ENCODE assay signal across 23 cellular contexts in the genomic region with DNA sequence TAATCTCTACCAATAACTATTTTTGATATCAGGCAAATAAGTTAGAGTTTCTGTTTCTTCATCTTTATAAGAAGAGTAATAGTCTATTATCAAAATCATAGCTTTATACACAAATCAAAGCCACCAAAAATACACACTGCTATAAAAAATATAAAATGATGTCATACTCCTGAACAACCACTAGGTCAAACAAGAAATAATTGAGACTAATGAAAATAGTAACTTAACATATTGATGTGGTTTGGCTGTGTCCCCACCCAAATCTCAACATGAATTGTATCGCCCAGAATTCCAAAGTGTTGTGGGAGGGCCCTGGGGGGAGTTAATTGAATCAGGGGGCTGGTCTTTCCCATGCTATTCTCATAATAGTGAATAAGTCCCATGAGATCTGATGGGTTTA.
DNase-seq lines count a peak whose midpoint lies in the region; ATAC-seq, FAIRE-seq and TF ChIP-seq lines count a peak whose summit lies in the region.
"Had no signal": no experiment of that assay in that cellular context is flagged by ENCODE, and none has a peak within 500 bp of the region (broad histone marks: within the 10 kb centered on the region; RNA-seq: fewer than 3 reads in every experiment).

No MANE protein-coding gene starts in this region.

- H3K9me3 Mint-ChIP-seq in endodermal cell (peaks cover 17% of the 10 kb centered on the region), mesothelial cell of epicardium (peaks cover 38% of the 10 kb centered on the region)

- TF ChIP-seq RAD21 in HepG2 (CRISPR knock-in tag; IDR thresholded peaks at IDR 0.05), result no peak

- intact Hi-C loops in HepG2 (cut with micrococcal nuclease; ENCODE audit: unreplicated experiment) (no loop called here), right lobe of liver (cut with DNase I) (no loop called here), PC-3 (cut with micrococcal nuclease) (no loop called here)

- H3K4me2 ChIP-seq in HepG2 (ENCODE audit: low read depth, low read length) (no peak overlapping the region), PC-3 (ENCODE audit: low read length) (no peak overlapping the region)
- H3K4me2 ChIP-seq: BLaER1 had no signal

- WGBS in HepG2 (ENCODE audit: low lambda C conversion rate), result 0% methylated on average over 1 of the region's 1 CpG
- 56% methylated on average over 1 of the region's 1 CpG for WGBS in right lobe of liver (ENCODE audit: insufficient coverage, low coverage, low lambda C conversion rate, missing lambda C conversion rate)
- 90% methylated on average over 1 of the region's 1 CpG; no CpG with 5 or more reads in 1 of the 2 experiments for WGBS in endodermal cell (ENCODE audit: insufficient coverage in 1 of 2, insufficient read length in 1 of 2), 2 experiments

- H3K4me1 ChIP-seq in HepG2 (ENCODE audit: insufficient read depth, low read length), result no peaks in the 10 kb centered on the region
- no peaks in the 10 kb centered on the region for H3K4me1 ChIP-seq in right lobe of liver
- no peaks in the 10 kb centered on the region for H3K4me1 ChIP-seq in endodermal cell (ENCODE audit: control insufficient read depth, insufficient read depth, low read length)
- H3K4me1 ChIP-seq in PC-3 (ENCODE audit: insufficient read depth, low read length), result no peaks in the 10 kb centered on the region
- H3K4me1 ChIP-seq: BLaER1, Peyer's patch had no signal

- H3K27ac Mint-ChIP-seq in endodermal cell, result no peak overlapping the region
- no peak overlapping the region for H3K27ac Mint-ChIP-seq in mesothelial cell of epicardium
- H3K27ac Mint-ChIP-seq: CD4-positive, alpha-beta T cell had no signal

- no peak for ATAC-seq in HepG2
- ATAC-seq in right lobe of liver, result no peak
- no peak for ATAC-seq in PC-3

- H3F3A ChIP-seq in PC-3 (ENCODE audit: low read length, unreplicated experiment), result no peaks in the 10 kb centered on the region

- H3K4me3 Mint-ChIP-seq in endodermal cell, result no peak overlapping the region
- no peak overlapping the region for H3K4me3 Mint-ChIP-seq in mesothelial cell of epicardium
- H3K4me3 Mint-ChIP-seq: CD4-positive, alpha-beta T cell had no signal

- CTCF ChIA-PET in HepG2 (lab: Yijun Ruan, JAX; ENCODE audit: low intra/inter-chr PET ratio, low total read pairs) (no interaction called here), PC-3 (lab: Charles Lee) (no interaction called here)

- no peaks in the 10 kb centered on the region for H3K27me3 ChIP-seq in HepG2 (ENCODE audit: control insufficient read depth in 1 of 2, insufficient read depth in 2 of 2, low read length in 2 of 2)
- no peaks in the 10 kb centered on the region for H3K27me3 ChIP-seq in right lobe of liver
- no peaks in the 10 kb centered on the region for H3K27me3 ChIP-seq in endodermal cell (ENCODE audit: control insufficient read depth, insufficient read depth, low read length, poor library complexity, severe bottlenecking)
- no peaks in the 10 kb centered on the region for H3K27me3 ChIP-seq in PC-3 (ENCODE audit: low read length)
- H3K27me3 ChIP-seq: BLaER1, MG63, Peyer's patch had no signal

- H3K36me3 ChIP-seq in HepG2 (replicated peaks in 1 of 2; ENCODE audit: control insufficient read depth in 1 of 2, insufficient read depth in 2 of 2, low read length in 2 of 2) (no peaks in the 10 kb centered on the region), right lobe of liver (no peaks in the 10 kb centered on the region), endodermal cell (ENCODE audit: control insufficient read depth, insufficient read depth, low read length) (no peaks in the 10 kb centered on the region), PC-3 (ENCODE audit: low read depth, low read length) (no peaks in the 10 kb centered on the region)
- H3K36me3 ChIP-seq: BLaER1, MG63, Peyer's patch had no signal

- no peak for TF ChIP-seq CTCF in HepG2 (CRISPR knock-in tag; IDR thresholded peaks at IDR 0.05)
- no peak for TF ChIP-seq CTCF in right lobe of liver (IDR thresholded peaks at IDR 0.05)
- peak; percentile 44 for TF ChIP-seq CTCF in endodermal cell (conservative IDR thresholded peaks at IDR 0.05)
- peak; percentile 75 for TF ChIP-seq CTCF in mesothelial cell of epicardium (IDR thresholded peaks at IDR 0.05; ENCODE audit: unreplicated experiment)
- no peak; the same call in 1 of the 2 replicates for TF ChIP-seq CTCF in PC-3 (conservative IDR thresholded peaks at IDR 0.05; ENCODE audit: low read depth, low read length)

- H3K4me1 Mint-ChIP-seq in endodermal cell, result no peaks in the 10 kb centered on the region
- H3K4me1 Mint-ChIP-seq in mesothelial cell of epicardium, result peaks cover under 1% of the 10 kb centered on the region

- TF ChIP-seq EP300 in HepG2 (IDR thresholded peaks at IDR 0.05; ENCODE audit: low read depth in 2 of 2, low read length in 2 of 2), result no peak
- TF ChIP-seq EP300 in HepG2 (CRISPR knock-in tag; IDR thresholded peaks at IDR 0.05; ENCODE audit: borderline replicate concordance), result no peak

- in situ Hi-C loops in HepG2 (cut with HindIII; ENCODE audit: extremely low pct_ligation_motif_present, low pct_unique_long_range_greater_than_20kb), result no loop called here

- no peak for DNase-seq in HepG2 (ENCODE audit: low spot score)
- no peak for DNase-seq in right lobe of liver
- no peak for DNase-seq in endodermal cell
- DNase-seq in mesothelial cell of epicardium (ENCODE audit: low spot score in 2 of 2, unreplicated experiment in 2 of 2), result no peak
- DNase-seq in Ammon's horn (ENCODE audit: low spot score), result no peak
- no peak for DNase-seq in PC-3
- no peak for DNase-seq in HPDE6-E6E7 (ENCODE audit: extremely low spot score)
- no peak for DNase-seq in kidney glomerular epithelial cell (lab: John Stamatoyannopoulos, UW)
- DNase-seq: CD4-positive, alpha-beta T cell; KBM-7; MG63; NCI-H1694; NCI-H2029 treated with DMSO at 0.1 percent for 48 hours; NCI-H2227 treated with DMSO at 0.1 percent for 48 hours; NCI-H510A; NCI-H69; Peyer's patch; SIG-M5 had no signal

- H3K9me3 ChIP-seq in HepG2 (ENCODE audit: low read length), result peaks cover 47% of the 10 kb centered on the region
- H3K9me3 ChIP-seq in right lobe of liver, result no peaks in the 10 kb centered on the region
- peaks cover 10% of the 10 kb centered on the region for H3K9me3 ChIP-seq in endodermal cell (ENCODE audit: control insufficient read depth, low read length)
- no peaks in the 10 kb centered on the region for H3K9me3 ChIP-seq in PC-3 (ENCODE audit: low read length)
- H3K9me3 ChIP-seq: BLaER1, MG63, Peyer's patch had no signal

- H3K27me3 Mint-ChIP-seq in endodermal cell (ENCODE audit: insufficient read depth) (no peaks in the 10 kb centered on the region), mesothelial cell of epicardium (ENCODE audit: low read depth) (no peaks in the 10 kb centered on the region)
- H3K27me3 Mint-ChIP-seq: CD4-positive, alpha-beta T cell had no signal

- BruUV-seq in HepG2 (replicated peaks; lab: Mats Ljungman, UMichigan) (no TSS peak), PC-3 (replicated peaks; lab: Mats Ljungman, UMichigan) (no TSS peak)

- no peak for TF ChIP-seq POLR2A in HepG2 (IDR thresholded peaks at IDR 0.05; ENCODE audit: insufficient read depth in 1 of 2, low read depth in 2 of 2, low read length in 2 of 2)
- no peak for TF ChIP-seq POLR2A in right lobe of liver (IDR thresholded peaks at IDR 0.05)

- H3K9me2 ChIP-seq in PC-3 (replicated peaks; ENCODE audit: low read length), result no peaks in the 10 kb centered on the region

- no peaks in the 10 kb centered on the region for H3K36me3 Mint-ChIP-seq in endodermal cell (ENCODE audit: low read depth)
- H3K36me3 Mint-ChIP-seq in mesothelial cell of epicardium, result peaks cover 11% of the 10 kb centered on the region

- H3K9ac ChIP-seq in HepG2 (ENCODE audit: insufficient read depth, low read depth, low read length) (no peak overlapping the region), endodermal cell (ENCODE audit: extremely low read depth, low read length, poor library complexity, severe bottlenecking) (no peak overlapping the region), PC-3 (ENCODE audit: low read length) (no peak overlapping the region)
- H3K9ac ChIP-seq: BLaER1 had no signal

- no peak for FAIRE-seq in HepG2 (lab: Jason Lieb, UNC)
- FAIRE-seq: D721Med, GM18507, HTR-8/SVneo had no signal

- H3K4me3 ChIP-seq in HepG2 (replicated peaks in 1 of 3; ENCODE audit: insufficient read depth in 1 of 3, low read depth in 2 of 3, low read length in 3 of 3) (no peak overlapping the region), right lobe of liver (no peak overlapping the region), endodermal cell (ENCODE audit: low read length) (no peak overlapping the region), PC-3 (ENCODE audit: low read length) (no peak overlapping the region)
- H3K4me3 ChIP-seq: BLaER1, MG63, Peyer's patch, SK-N-MC had no signal

- POLR2A ChIA-PET in HepG2 (lab: Yijun Ruan, JAX) (no interaction called here), PC-3 (lab: Charles Lee; ENCODE audit: unreplicated experiment) (no interaction called here)

- H4K20me1 ChIP-seq in HepG2 (ENCODE audit: insufficient read depth, low read length) (no peaks in the 10 kb centered on the region), PC-3 (ENCODE audit: low read length) (no peaks in the 10 kb centered on the region)
- H4K20me1 ChIP-seq: BLaER1 had no signal

- H3K27ac ChIP-seq in HepG2 (ENCODE audit: extremely low read length, insufficient read depth, low read length) (no peak overlapping the region), right lobe of liver (no peak overlapping the region), endodermal cell (ENCODE audit: low read depth, low read length) (no peak overlapping the region), PC-3 (ENCODE audit: low read length) (no peak overlapping the region)
- H3K27ac ChIP-seq: BLaER1, Peyer's patch, SK-N-MC had no signal

- H2AFZ ChIP-seq in HepG2 (ENCODE audit: low read length), result no peak overlapping the region
- H2AFZ ChIP-seq in PC-3 (ENCODE audit: low read length), result no peak overlapping the region

- no peaks in the 10 kb centered on the region for H3K79me2 ChIP-seq in HepG2 (ENCODE audit: insufficient read depth, low read length)
- H3K79me2 ChIP-seq in PC-3 (ENCODE audit: low read length), result no peaks in the 10 kb centered on the region

TF ChIP-seq in HepG2, 621 proteins besides CTCF, POLR2A, EP300 and RAD21:
- TF ChIP-seq CBX5 (CRISPR knock-in tag; IDR thresholded peaks at IDR 0.05; ENCODE audit: borderline replicate concordance), result no peak
- peak; percentile 74 for TF ChIP-seq ATF7 (IDR thresholded peaks at IDR 0.05)
- TF ChIP-seq ATF7 (CRISPR knock-in tag; IDR thresholded peaks at IDR 0.05), result no peak
TF ChIP-seq in HepG2: peak in this region for 1.

Comparison
In these comparisons a context has a peak if more than half of its experiments do, and no peak if none do; other contexts are left out.
1. CTCF ChIP-seq: peak in endodermal cell (single experiment) and mesothelial cell of epicardium (single experiment); none in HepG2 (single experiment), right lobe of liver (0 of 4) and PC-3 (single experiment).